8 cellular contexts compared by ENCODE assay signal in genomic region chr19:58059681-58060080, GRCh38. TPM values are rescaled to one million over a fixed set of nuclear protein-coding genes. Genes with fewer than 3 reads are reported as not detected.
DNase-seq lines count a peak whose midpoint lies in the region; ATAC-seq and TF ChIP-seq lines count a peak whose summit lies in the region.

No MANE protein-coding gene starts in this region.

- H3K4me3 Mint-ChIP-seq in stimulated activated naive CD8-positive, alpha-beta T cell treated with anti-CD3 and anti-CD28 coated beads, Interleukin-15, amount 100 ng/mL, for 72 hours: peak overlapping the region; percentile 84 to 85

- peak overlapping the region; percentile 83 for H3K9ac ChIP-seq in Loucy (ENCODE audit: low read depth, low read length, poor library complexity, severe bottlenecking)

- H3F3A ChIP-seq in Loucy (ENCODE audit: low read depth): no peaks in the 10 kb centered on the region

- H3K27me3 Mint-ChIP-seq in stimulated activated naive CD8-positive, alpha-beta T cell treated with anti-CD3 and anti-CD28 coated beads, Interleukin-15, amount 100 ng/mL, for 72 hours: peaks cover 19% of the 10 kb centered on the region

- H3K9me3 ChIP-seq in Loucy (ENCODE audit: insufficient read depth, low read depth, low read length) (peaks cover 7% of the 10 kb centered on the region; the same call in 1 of the 2 replicates), lung (ENCODE audit: control insufficient read depth in 2 of 2, insufficient read depth in 1 of 2, low read length in 1 of 2) (peaks cover 0 to 70% of the 10 kb centered on the region in 2 donors)

- H3K4me1 ChIP-seq in Loucy (ENCODE audit: insufficient read depth, low read length, poor library complexity, severe bottlenecking) (peaks cover 7% of the 10 kb centered on the region), lung (ENCODE audit: control insufficient read depth in 2 of 2, insufficient read depth in 2 of 2, low read length in 2 of 2) (peaks cover 0 to 7% of the 10 kb centered on the region in 2 donors)

- WGBS in lung, 2 donors: 16 to 19% methylated on average over 29 of the region's 29 CpGs

- TF ChIP-seq CTCF in Loucy (conservative IDR thresholded peaks at IDR 0.05; ENCODE audit: low read length): no peak
- no peak for TF ChIP-seq CTCF in choroid plexus epithelial cell (conservative IDR thresholded peaks at IDR 0.05; ENCODE audit: low read depth, low read length)
- TF ChIP-seq CTCF in lung (IDR thresholded peaks at IDR 0.05; ENCODE audit: control extremely low read depth, extremely low read depth): no peak

- H3K27ac ChIP-seq in lung (ENCODE audit: low read depth in 1 of 2, low read length in 1 of 2): peak overlapping the region; percentile 89 to 92

- H2AFZ ChIP-seq in Loucy (ENCODE audit: low read length): peak overlapping the region; percentile 88; the same call in 1 of the 2 replicates

- H3K4me2 ChIP-seq in Loucy (ENCODE audit: low read depth, low read length, poor library complexity, severe bottlenecking): peak overlapping the region; percentile 65

- peaks cover 19 to 75% of the 10 kb centered on the region in 2 donors for H3K9me3 Mint-ChIP-seq in stimulated activated naive CD8-positive, alpha-beta T cell treated with anti-CD3 and anti-CD28 coated beads, Interleukin-15, amount 100 ng/mL, for 72 hours

- H3K9me2 ChIP-seq in Loucy (replicated peaks; ENCODE audit: low read depth, low read length): no peaks in the 10 kb centered on the region

- H4K20me1 ChIP-seq in Loucy (ENCODE audit: insufficient read depth, low read length, poor library complexity, severe bottlenecking): no peaks in the 10 kb centered on the region

- H3K4me1 Mint-ChIP-seq in stimulated activated naive CD8-positive, alpha-beta T cell treated with anti-CD3 and anti-CD28 coated beads, Interleukin-15, amount 100 ng/mL, for 72 hours: peaks cover 19% of the 10 kb centered on the region

- H3K27ac Mint-ChIP-seq in stimulated activated naive CD8-positive, alpha-beta T cell treated with anti-CD3 and anti-CD28 coated beads, Interleukin-15, amount 100 ng/mL, for 72 hours: peak overlapping the region in 1 of 2 donors; percentile 95

- H3K27me3 ChIP-seq in Loucy (ENCODE audit: insufficient read depth, low read length, poor library complexity, severe bottlenecking) (no peaks in the 10 kb centered on the region), lung (ENCODE audit: control insufficient read depth, insufficient read depth) (no peaks in the 10 kb centered on the region)

- no peaks in the 10 kb centered on the region for H3K36me3 ChIP-seq in Loucy (ENCODE audit: insufficient read depth, low read length)
- H3K36me3 ChIP-seq in lung (ENCODE audit: control insufficient read depth in 2 of 2, insufficient read depth in 2 of 2, low read length in 2 of 2): peaks cover 0 to 5% of the 10 kb centered on the region in 2 donors

- H3K79me2 ChIP-seq in Loucy (ENCODE audit: insufficient read depth, low read length): no peaks in the 10 kb centered on the region

- no peak for ATAC-seq in lung (ENCODE audit: insufficient read depth, low FRiP score)
- ATAC-seq in stimulated activated naive CD8-positive, alpha-beta T cell treated with anti-CD3 and anti-CD28 coated beads, Interleukin-15, amount 100 ng/mL, for 72 hours: peak; percentile 29
- ATAC-seq in GM21381 (IDR thresholded peaks at IDR 0.05; ENCODE audit: unreplicated experiment): no peak

- H3K4me3 ChIP-seq in Loucy (ENCODE audit: low read length, poor library complexity, severe bottlenecking) (peak overlapping the region; percentile 75), choroid plexus epithelial cell (ENCODE audit: low read depth, low read length) (peak overlapping the region; percentile 63), lung (peak overlapping the region; percentile 64)

- DNase-seq in choroid plexus epithelial cell (ENCODE audit: low read depth): no peak
- no peak for DNase-seq in lung (ENCODE audit: low spot score)
- peak in 1 of 2 donors; percentile 42 for DNase-seq in stimulated activated naive CD8-positive, alpha-beta T cell treated with anti-CD3 and anti-CD28 coated beads, Interleukin-15, amount 100 ng/mL, for 72 hours
- no peak for DNase-seq in LoVo (ENCODE audit: low spot score)
- DNase-seq in globus pallidus (ENCODE audit: low spot score): no peak
- DNase-seq in dermis blood vessel endothelial cell: no peak

RNA-seq across cellular contexts. Expression of gene ZNF135, which starts 0.6 kb away (rescaled TPM):
- total RNA-seq in lung: 10 to 100 TPM in 1 of 2 donors, 1 to 10 TPM in 1; 4.6 to 13.5 TPM
- 1 to 10 TPM; 2.2 to 2.4 TPM for polyA plus RNA-seq in lung
- 1.7 and 2.4 TPM in 2 replicates for total RNA-seq in dermis blood vessel endothelial cell

RNA-seq across cellular contexts. Expression of gene ZSCAN1, which starts 25.9 kb away (rescaled TPM):
- total RNA-seq in lung (1 to 10 TPM; 1.1 to 1.7 TPM), dermis blood vessel endothelial cell (not detected in 2 replicates)
- under 1 TPM; 0.30 to 0.63 TPM for polyA plus RNA-seq in lung

RNA-seq across cellular contexts. Expression of gene ZSCAN18, which starts 38.4 kb away (rescaled TPM):
- total RNA-seq in lung: 100 to 1,000 TPM in 1 of 2 donors, 10 to 100 TPM in 1; 68.7 to 123 TPM
- 10 to 100 TPM; 22.1 to 37.4 TPM for polyA plus RNA-seq in lung
- total RNA-seq in dermis blood vessel endothelial cell: 44.4 and 45.1 TPM in 2 replicates

RNA-seq across cellular contexts. Expression of gene ZNF606, which starts 57.1 kb away (rescaled TPM):
- 10 to 100 TPM; 16.9 to 37.9 TPM for total RNA-seq in lung
- 1 to 10 TPM; 6.0 to 6.5 TPM for polyA plus RNA-seq in lung
- total RNA-seq in dermis blood vessel endothelial cell: 13.3 and 16.7 TPM in 2 replicates
